In the genomic region with DNA sequence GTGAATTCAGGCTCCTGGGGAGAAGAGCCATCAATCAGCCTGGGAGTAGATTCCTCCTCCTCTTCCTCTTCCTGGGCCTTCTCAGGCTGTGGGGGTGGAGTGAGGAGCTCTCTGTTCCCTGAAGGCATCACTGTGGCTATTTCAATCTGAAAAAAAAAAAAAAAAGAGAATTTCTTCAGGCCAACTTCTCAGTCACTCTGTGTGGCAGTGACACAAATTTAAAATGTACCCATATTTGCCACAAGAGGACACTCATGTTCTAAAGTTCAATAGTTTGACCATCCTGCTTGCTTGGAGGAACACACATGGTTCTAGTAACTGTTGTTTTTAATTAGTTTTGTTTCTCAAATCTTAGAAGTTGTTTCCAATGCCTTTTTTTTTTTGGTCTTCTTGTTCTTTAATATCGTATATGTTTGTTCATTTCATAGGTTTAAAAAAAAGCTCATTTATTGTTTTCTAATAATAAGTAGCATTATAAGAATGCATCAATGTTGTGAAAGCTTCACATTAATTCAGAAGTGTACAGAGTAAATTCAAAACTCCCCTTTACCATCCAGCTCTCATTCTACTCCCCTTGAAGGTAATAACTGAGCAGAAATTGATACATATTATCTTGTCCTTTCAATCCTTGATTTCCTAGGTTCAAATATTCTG, we compare ENCODE assay signal across 8 cellular contexts. TPM values are rescaled to one million over a fixed set of nuclear protein-coding genes. Genes with fewer than 3 reads are reported as not detected.
A peak's percentile ranks its signal among the peaks of the same experiment; 100 is the strongest.
DNase-seq lines count a peak whose midpoint lies in the region; ATAC-seq, FAIRE-seq and TF ChIP-seq lines count a peak whose summit lies in the region.

No MANE protein-coding gene starts in this region.

- peak; percentile 54 for DNase-seq in Ammon's horn (ENCODE audit: low spot score)
- peak; percentile 37 to 61 for DNase-seq in NCI-H446 (lab: John Stamatoyannopoulos, UW)
- peak; percentile 49 for DNase-seq in bronchial epithelial cell (ENCODE audit: low read depth)
- no peak for DNase-seq in MG63
- DNase-seq in activated CD4-positive, alpha-beta T cell treated with anti-CD3 and anti-CD28 coated beads, Interleukin-2, amount 50 U/mL, for 4 hours: no peak

- ATAC-seq in GM18867 (IDR thresholded peaks at IDR 0.05; ENCODE audit: unreplicated experiment) (peak; percentile 96), HG03066 (IDR thresholded peaks at IDR 0.05; ENCODE audit: low read depth, unreplicated experiment) (peak; percentile 91)

- 45% methylated on average over 1 of the region's 1 CpG for WGBS in liver

- no peak overlapping the region for H3K27ac ChIP-seq in liver (ENCODE audit: low read depth in 1 of 2, low read length in 2 of 2)

- peak; percentile 76 to 79 for TF ChIP-seq RAD21 in liver (IDR thresholded peaks at IDR 0.05)

- H3K4me3 ChIP-seq in bronchial epithelial cell (ENCODE audit: low read depth, low read length) (no peak overlapping the region), liver (ENCODE audit: low read depth in 1 of 3, low read length in 3 of 3) (no peak overlapping the region), MG63 (no peak overlapping the region)

- H3K4me1 ChIP-seq in liver (ENCODE audit: control insufficient read depth in 4 of 4, insufficient read depth in 4 of 4, low read length in 3 of 4): no peaks in the 10 kb centered on the region

- H3K36me3 ChIP-seq in bronchial epithelial cell (ENCODE audit: control insufficient read depth, insufficient read depth, low read length) (no peaks in the 10 kb centered on the region), liver (ENCODE audit: control insufficient read depth in 4 of 4, insufficient read depth in 3 of 4, low read depth in 1 of 4, low read length in 3 of 4) (no peaks in the 10 kb centered on the region), MG63 (no peaks in the 10 kb centered on the region)

- TF ChIP-seq CTCF in bronchial epithelial cell (IDR thresholded peaks at IDR 0.05; ENCODE audit: insufficient read depth, low read length, severe bottlenecking) (peak; percentile 57), liver (IDR thresholded peaks at IDR 0.05; ENCODE audit: low read depth, low read length, missing input control) (peak; percentile 51)

- no peaks in the 10 kb centered on the region for H3K27me3 ChIP-seq in bronchial epithelial cell (ENCODE audit: control insufficient read depth, insufficient read depth, low read length)
- H3K27me3 ChIP-seq in liver (ENCODE audit: control insufficient read depth in 4 of 4, insufficient read depth in 4 of 4, low read length in 3 of 4): no peaks in the 10 kb centered on the region
- H3K27me3 ChIP-seq in MG63: no peaks in the 10 kb centered on the region

- no peak overlapping the region for H3K9ac ChIP-seq in liver (ENCODE audit: low read depth in 1 of 2, low read length in 2 of 2)

- H3K9me3 ChIP-seq in liver (ENCODE audit: control insufficient read depth in 4 of 4, low read length in 3 of 4) (no peaks in the 10 kb centered on the region), MG63 (no peaks in the 10 kb centered on the region)

- no peak for FAIRE-seq in bronchial epithelial cell (lab: Jason Lieb, UNC)

TF ChIP-seq in liver, 16 proteins besides CTCF, POLR2A, EP300 and RAD21:
- no peak for TF ChIP-seq HNF4G (IDR thresholded peaks at IDR 0.05)
- TF ChIP-seq FOXA1 (IDR thresholded peaks at IDR 0.05): no peak

RNA-seq across cellular contexts. Expression of a gene that starts 23.3 kb away (rescaled TPM):
- total RNA-seq in bronchial epithelial cell: not detected in 2 replicates
- total RNA-seq in liver: not detected
- polyA plus RNA-seq in liver: not detected
- not detected in 2 replicates for total RNA-seq in MG63 (2014; rRNA removed; shearing (Covaris generic); ENCODE audit: low replicate concordance)

RNA-seq across cellular contexts. Expression of a gene that starts 26.5 kb away (rescaled TPM):
- not detected in 2 replicates for total RNA-seq in bronchial epithelial cell
- not detected for total RNA-seq in liver
- polyA plus RNA-seq in liver: not detected
- not detected in 2 replicates for total RNA-seq in MG63 (2014; rRNA removed; shearing (Covaris generic); ENCODE audit: low replicate concordance)

Comparison
In these comparisons a context has a peak if more than half of its experiments do, and no peak if none do; other contexts are left out.
1. DNase-seq: peak in Ammon's horn (single experiment), NCI-H446 (2 of 2) and bronchial epithelial cell (single experiment); none in MG63 (single experiment) and activated CD4-positive, alpha-beta T cell treated with anti-CD3 and anti-CD28 coated beads, Interleukin-2, amount 50 U/mL, for 4 hours (0 of 2).